Comparison of ENCODE assay signal across 8 cellular contexts in genomic region chr17:76501018-76501826, GRCh38. TPM values are rescaled to one million over a fixed set of nuclear protein-coding genes. Genes with fewer than 3 reads are reported as not detected.
DNase-seq lines count a peak whose midpoint lies in the region; ATAC-seq, FAIRE-seq and TF ChIP-seq lines count a peak whose summit lies in the region.

RHBDF2 (minus strand) TSS chr17:76501423; CDS start chr17:76481524, 19,899 bp downstream.

- H3K27ac ChIP-seq in kidney (ENCODE audit: low read depth in 2 of 2, low read length in 2 of 2): peak within 1 kb of the TSS; percentile 76 to 83

- H3K4me1 ChIP-seq in kidney (ENCODE audit: control insufficient read depth in 1 of 2, insufficient read depth in 1 of 2, low read depth in 1 of 2, low read length in 2 of 2): peaks cover 20 to 36% of the 10 kb centered on the region in 2 donors

- no peak for FAIRE-seq in kidney (lab: Jason Lieb, UNC)

- peak within 1 kb of the TSS; percentile 54 to 71 for H3K4me3 ChIP-seq in kidney (ENCODE audit: low read length in 2 of 2)

- DNase-seq in A172 (ENCODE audit: low spot score): peak; percentile 79
- peak; percentile 66 for DNase-seq in NCI-H226
- peak; percentile 99 for DNase-seq in activated CD4-positive, CD25-positive, alpha-beta regulatory T cell treated with anti-CD3 and anti-CD28 coated beads, Interleukin-2, amount 50 U/mL, for 72 hours
- peak; percentile 93 for DNase-seq in central memory CD4-positive, alpha-beta T cell
- DNase-seq in kidney: peak; percentile 97
- DNase-seq in stimulated activated CD4-positive, alpha-beta T cell treated with anti-CD3 and anti-CD28 coated beads, Interleukin-15, amount 100 ng/mL, for 24 hours: peak; percentile 95

- H3K9ac ChIP-seq in kidney (ENCODE audit: low read length in 2 of 2): peak within 1 kb of the TSS; percentile 67 to 73

- no peaks in the 10 kb centered on the region for H3K36me3 ChIP-seq in kidney (ENCODE audit: control insufficient read depth in 1 of 2, insufficient read depth in 2 of 2, low read length in 2 of 2)

- TF ChIP-seq CTCF in kidney (IDR thresholded peaks at IDR 0.05; ENCODE audit: borderline replicate concordance, extremely low read depth, insufficient read depth): no peak

- no peaks in the 10 kb centered on the region for H3K9me3 ChIP-seq in kidney (ENCODE audit: control insufficient read depth in 1 of 2, low read length in 2 of 2)

- ATAC-seq in GM18858 (IDR thresholded peaks at IDR 0.05; ENCODE audit: unreplicated experiment) (peak; percentile 38), HG03097 (IDR thresholded peaks at IDR 0.05; ENCODE audit: low FRiP score, unreplicated experiment) (peak; percentile 66)

- intact Hi-C loops in kidney (cut with DNase I): no loop called here

RNA-seq across cellular contexts. Expression of gene RHBDF2, which starts in this region (rescaled TPM):
- total RNA-seq in A172 (2014; rRNA removed; shearing (Covaris generic)): 36.2 and 54.9 TPM in 2 replicates
- 58.6 TPM for total RNA-seq in kidney
- polyA plus RNA-seq in kidney (ENCODE audit: insufficient read depth, low read depth, low replicate concordance): 6.8 TPM

Comparison
In these comparisons a context has a peak if more than half of its experiments do, and no peak if none do; other contexts are left out.
1. Peak in every context shown above with its lines: DNase-seq, ATAC-seq, H3K4me3 ChIP-seq and H3K27ac ChIP-seq.